Comparison of ENCODE assay signal across 8 cellular contexts in the genomic region with DNA sequence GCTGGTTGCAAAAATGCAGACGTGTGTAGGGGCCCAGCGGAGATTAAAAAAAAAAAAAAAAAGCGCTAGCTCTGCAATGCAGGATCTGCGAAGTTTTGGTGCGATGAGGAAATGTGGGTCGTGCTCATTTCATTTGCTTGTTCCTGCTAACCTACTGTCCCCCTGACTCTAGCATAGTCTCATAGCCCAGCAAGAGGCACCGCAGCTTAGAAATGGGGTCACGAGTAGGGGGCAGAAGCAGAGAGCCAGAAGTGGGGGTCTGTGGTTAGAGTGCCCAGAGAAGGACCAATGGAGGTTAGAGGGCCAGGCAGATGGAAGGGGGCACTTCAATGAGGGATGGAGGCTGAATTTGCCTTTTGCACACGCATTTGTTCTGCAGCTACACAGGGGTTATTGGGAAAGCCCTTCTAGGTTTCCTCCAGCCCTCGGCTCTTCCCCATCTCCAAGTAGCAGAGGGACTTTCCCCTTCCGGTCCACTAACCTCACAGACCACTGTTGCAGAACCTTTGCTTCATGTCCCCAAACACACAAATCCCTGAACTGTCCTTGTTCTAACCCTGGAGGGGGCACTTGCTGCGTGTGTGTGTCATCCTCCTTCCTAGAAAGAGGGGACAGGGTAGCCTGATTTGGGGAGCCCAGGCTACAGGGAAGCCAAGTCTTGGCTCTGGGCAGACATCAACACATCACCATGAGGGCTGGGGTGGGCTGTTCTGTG. TPM values are rescaled to one million over a fixed set of nuclear protein-coding genes. Genes with fewer than 3 reads are reported as not detected.
DNase-seq lines count a peak whose midpoint lies in the region; ATAC-seq lines count a peak whose summit lies in the region.

No MANE protein-coding gene starts in this region.

- ATAC-seq in HG02763 (IDR thresholded peaks at IDR 0.05; ENCODE audit: unreplicated experiment) (no peak), HG02571 (IDR thresholded peaks at IDR 0.05; ENCODE audit: unreplicated experiment) (no peak)

- no peaks in the 10 kb centered on the region for H3K36me3 Mint-ChIP-seq in activated CD4-positive, alpha-beta memory T cell treated with anti-CD3 and anti-CD28 coated beads for 36 hours

- H3K36me3 ChIP-seq in iPS-15b (ENCODE audit: control insufficient read depth, insufficient read depth, low read length) = no peaks in the 10 kb centered on the region

- peak overlapping the region; percentile 0 for H3K4me3 ChIP-seq in iPS-15b (ENCODE audit: low read depth, low read length)

- H3K4me1 Mint-ChIP-seq in activated CD4-positive, alpha-beta memory T cell treated with anti-CD3 and anti-CD28 coated beads for 36 hours (ENCODE audit: low read depth) = peaks cover 85% of the 10 kb centered on the region

- no peak overlapping the region for H3K9ac ChIP-seq in iPS-15b (ENCODE audit: low read depth, low read length)

- CTCF ChIA-PET in activated CD4-positive, alpha-beta memory T cell treated with anti-CD3 and anti-CD28 coated beads for 36 hours (lab: Charles Lee) = interaction anchor here (0.6 to 1.4 kb wide), 6 partner anchors 9 to 61 kb away, joined by 3 to 6 read pairs (median 4); no protein-coding TSS in a partner anchor

- H3K9me3 ChIP-seq in iPS-15b (ENCODE audit: control insufficient read depth, insufficient read depth, low read length) = no peaks in the 10 kb centered on the region

- H3K4me1 ChIP-seq in iPS-15b (ENCODE audit: control insufficient read depth, insufficient read depth, low read length) = peaks cover 55% of the 10 kb centered on the region

- H3K4me3 Mint-ChIP-seq in activated CD4-positive, alpha-beta memory T cell treated with anti-CD3 and anti-CD28 coated beads for 36 hours = peak overlapping the region; percentile 57

- H3K27me3 Mint-ChIP-seq in activated CD4-positive, alpha-beta memory T cell treated with anti-CD3 and anti-CD28 coated beads for 36 hours = no peaks in the 10 kb centered on the region

- H3K27ac Mint-ChIP-seq in activated CD4-positive, alpha-beta memory T cell treated with anti-CD3 and anti-CD28 coated beads for 36 hours = peak overlapping the region; percentile 85

- no peaks in the 10 kb centered on the region for H3K9me3 Mint-ChIP-seq in activated CD4-positive, alpha-beta memory T cell treated with anti-CD3 and anti-CD28 coated beads for 36 hours

- POLR2A ChIA-PET in activated CD4-positive, alpha-beta memory T cell treated with anti-CD3 and anti-CD28 coated beads for 36 hours (lab: Charles Lee) = interaction anchor here (0.5 kb wide), 1 partner anchor 81 kb away, joined by 3 read pairs; no protein-coding TSS in a partner anchor

- DNase-seq in HCEC 1CT = peak; percentile 8
- no peak for DNase-seq in activated CD4-positive, alpha-beta memory T cell treated with anti-CD3 and anti-CD28 coated beads for 36 hours
- peak; percentile 45 for DNase-seq in stimulated activated CD8-positive, alpha-beta memory T cell treated with anti-CD3 and anti-CD28 coated beads, Interleukin-4, amount 100 ng/mL, for 48 hours
- no peak for DNase-seq in NCI-H69 (lab: John Stamatoyannopoulos, UW)
- DNase-seq in kidney glomerular epithelial cell (lab: John Stamatoyannopoulos, UW) = no peak

- H3K27me3 ChIP-seq in iPS-15b (ENCODE audit: control insufficient read depth, insufficient read depth, low read length) = peaks cover 21% of the 10 kb centered on the region

- intact Hi-C loops in activated CD4-positive, alpha-beta memory T cell treated with anti-CD3 and anti-CD28 coated beads for 36 hours (cut with micrococcal nuclease) = no loop called here

RNA-seq across cellular contexts. Expression of gene NR1D1, which starts 7.0 kb away (rescaled TPM):
- total RNA-seq in activated CD4-positive, alpha-beta memory T cell treated with anti-CD3 and anti-CD28 coated beads for 36 hours = 1 to 10 TPM; 6.7 to 7.3 TPM

RNA-seq across cellular contexts. Expression of gene MSL1, which starts 14.3 kb away (rescaled TPM):
- 10 to 100 TPM; 77.9 to 80.6 TPM for total RNA-seq in activated CD4-positive, alpha-beta memory T cell treated with anti-CD3 and anti-CD28 coated beads for 36 hours

RNA-seq across cellular contexts. Expression of gene CASC3, which starts 32.9 kb away (rescaled TPM):
- 100 to 1,000 TPM in 1 of 2 experiments, 10 to 100 TPM in 1; 96.1 to 102 TPM for total RNA-seq in activated CD4-positive, alpha-beta memory T cell treated with anti-CD3 and anti-CD28 coated beads for 36 hours

RNA-seq across cellular contexts. Expression of gene THRA, which starts 44.7 kb away (rescaled TPM):
- total RNA-seq in activated CD4-positive, alpha-beta memory T cell treated with anti-CD3 and anti-CD28 coated beads for 36 hours = 10 to 100 TPM; 12.5 to 13.4 TPM

RNA-seq across cellular contexts. Expression of gene MED24, which starts 53.2 kb away (rescaled TPM):
- total RNA-seq in activated CD4-positive, alpha-beta memory T cell treated with anti-CD3 and anti-CD28 coated beads for 36 hours = 10 to 100 TPM; 89.2 to 99.9 TPM

Comparison
In these comparisons a context has a peak if more than half of its experiments do, and no peak if none do; other contexts are left out.
1. DNase-seq: peak in HCEC 1CT (single experiment) and stimulated activated CD8-positive, alpha-beta memory T cell treated with anti-CD3 and anti-CD28 coated beads, Interleukin-4, amount 100 ng/mL, for 48 hours (single experiment); none in activated CD4-positive, alpha-beta memory T cell treated with anti-CD3 and anti-CD28 coated beads for 36 hours (single experiment), NCI-H69 (single experiment) and kidney glomerular epithelial cell (single experiment).